ENCODE assay signal across 24 cellular contexts in the genomic region with DNA sequence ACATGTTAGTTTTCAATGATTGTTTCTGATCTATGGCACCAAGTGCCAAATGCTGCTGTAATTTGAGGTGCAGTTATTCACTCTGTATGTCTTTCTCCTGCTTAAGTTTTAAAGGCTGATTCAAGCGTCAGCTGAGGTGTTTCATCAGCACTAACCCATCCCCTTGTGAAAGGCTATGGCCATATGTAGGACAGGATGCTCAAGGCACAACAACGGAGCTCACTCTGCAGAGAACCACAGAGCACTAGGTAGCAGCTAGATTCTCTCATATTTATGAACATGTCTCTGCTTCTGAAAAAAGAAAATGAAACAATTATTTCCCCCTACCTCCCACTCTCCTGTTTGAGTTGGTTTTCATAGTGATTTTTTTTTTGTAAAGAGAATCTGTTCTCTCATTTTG.
DNase-seq lines count a peak whose midpoint lies in the region; TF ChIP-seq lines count a peak whose summit lies in the region.
"Had no signal": no experiment of that assay in that cellular context is flagged by ENCODE, and none has a peak within 500 bp of the region (broad histone marks: within the 10 kb centered on the region; RNA-seq: fewer than 3 reads in every experiment).

No MANE protein-coding gene starts in this region.

- H2AFZ ChIP-seq in SK-N-SH (ENCODE audit: low read depth) = 0 out of 2 replicates have a peak overlapping the region, but pooled peaks have one; percentile 25

- peak; percentile 19 for DNase-seq in DMS153 (lab: John Stamatoyannopoulos, UW)
- DNase-seq in DMS153 treated with DMSO at 0.1 percent for 48 hours (lab: John Stamatoyannopoulos, UW; ENCODE audit: unreplicated experiment) = no peak
- peak; percentile 14 to 69 for DNase-seq in NCI-H1930 (lab: John Stamatoyannopoulos, UW)
- DNase-seq in SK-N-SH = no peak
- DNase-seq in skeletal muscle cell (ENCODE audit: low read depth) = peak; percentile 6
- no peak for DNase-seq in RKO (ENCODE audit: low spot score)
- no peak for DNase-seq in activated CD4-positive, alpha-beta T cell treated with anti-CD3 and anti-CD28 coated beads, Interleukin-2, amount 10 ng/mL, durations not matched to agents 7 days and 5 days
- DNase-seq in ecto neural progenitor cell (ENCODE audit: low spot score) = no peak
- DNase-seq: ACHN; Caco-2; CD4-positive, alpha-beta T cell; GF-D8; H9; KG1; MV-4-11; NCI-H1105 treated with DMSO at 0.1 percent for 48 hours; NCI-H187 treated with DMSO at 0.1 percent for 48 hours; NCI-H2171 treated with DMSO at 0.1 percent for 48 hours; NCI-H446 treated with DMSO at 0.1 percent for 48 hours; T1000 had no signal

- TF ChIP-seq RAD21 in SK-N-SH (IDR thresholded peaks at IDR 0.05; ENCODE audit: low read length) = no peak

- POLR2A ChIA-PET in SK-N-SH (lab: Yijun Ruan, JAX) = interaction anchor here (0.5 kb wide), 1 partner anchor 565 kb away, joined by 3 read pairs; no protein-coding TSS in a partner anchor
- POLR2A ChIA-PET in activated CD4-positive, alpha-beta T cell treated with anti-CD3 and anti-CD28 coated beads, Interleukin-2, amount 10 ng/mL, durations not matched to agents 7 days and 5 days (lab: Charles Lee) = no interaction called here

- no peaks in the 10 kb centered on the region for H3K9me3 Mint-ChIP-seq in activated CD4-positive, alpha-beta T cell treated with anti-CD3 and anti-CD28 coated beads, Interleukin-2, amount 10 ng/mL, durations not matched to agents 7 days and 5 days
- H3K9me3 Mint-ChIP-seq: CD4-positive, alpha-beta T cell; T-helper 1 cell treated with Interleukin-12 subunit alpha and Interleukin-12 subunit beta and Interleukin-4 antibody, amounts not matched to agents 30 μg/mL and 1 μg/mL, for 36 hours had no signal

- no peak for TF ChIP-seq EP300 in SK-N-SH (IDR thresholded peaks at IDR 0.05; ENCODE audit: borderline replicate concordance in 1 of 2, low read depth in 1 of 2, low read length in 1 of 2)

- no peak overlapping the region for H3K27ac Mint-ChIP-seq in activated CD4-positive, alpha-beta T cell treated with anti-CD3 and anti-CD28 coated beads, Interleukin-2, amount 10 ng/mL, durations not matched to agents 7 days and 5 days
- H3K27ac Mint-ChIP-seq: CD4-positive, alpha-beta T cell; H9; T-helper 1 cell treated with Interleukin-12 subunit alpha and Interleukin-12 subunit beta and Interleukin-4 antibody, amounts not matched to agents 30 μg/mL and 1 μg/mL, for 36 hours had no signal

- H3K4me3 ChIP-seq in SK-N-SH (ENCODE audit: low read depth in 2 of 2, low read length in 1 of 2) = no peak overlapping the region
- no peak overlapping the region for H3K4me3 ChIP-seq in skeletal muscle cell (ENCODE audit: low read depth, low read length)
- H3K4me3 ChIP-seq: BLaER1, SJSA1 had no signal

- TF ChIP-seq CTCF in SK-N-SH (IDR thresholded peaks at IDR 0.05) = no peak

- no peak overlapping the region for H3K9ac ChIP-seq in SK-N-SH
- H3K9ac ChIP-seq: BLaER1 had no signal

- H4K20me1 ChIP-seq in SK-N-SH (ENCODE audit: insufficient read depth) = no peaks in the 10 kb centered on the region
- H4K20me1 ChIP-seq: BLaER1 had no signal

- 61% methylated on average over 2 of the region's 2 CpGs for WGBS in SK-N-SH (ENCODE audit: low lambda C conversion rate)

- no peaks in the 10 kb centered on the region for H3K9me2 ChIP-seq in SK-N-SH

- H3K27me3 ChIP-seq in SK-N-SH (ENCODE audit: insufficient read depth) = no peaks in the 10 kb centered on the region
- H3K27me3 ChIP-seq: BLaER1, SJSA1 had no signal

- H3K4me3 Mint-ChIP-seq in activated CD4-positive, alpha-beta T cell treated with anti-CD3 and anti-CD28 coated beads, Interleukin-2, amount 10 ng/mL, durations not matched to agents 7 days and 5 days = no peak overlapping the region
- H3K4me3 Mint-ChIP-seq: CD4-positive, alpha-beta T cell; H9; T-helper 1 cell treated with Interleukin-12 subunit alpha and Interleukin-12 subunit beta and Interleukin-4 antibody, amounts not matched to agents 30 μg/mL and 1 μg/mL, for 36 hours had no signal

- H3K36me3 Mint-ChIP-seq in activated CD4-positive, alpha-beta T cell treated with anti-CD3 and anti-CD28 coated beads, Interleukin-2, amount 10 ng/mL, durations not matched to agents 7 days and 5 days (ENCODE audit: low read depth) = no peaks in the 10 kb centered on the region

- H3K27ac ChIP-seq in SK-N-SH (ENCODE audit: low read depth in 2 of 2, low read length in 1 of 2) = no peak overlapping the region; a peak in 1 of 4 replicates
- H3K27ac ChIP-seq: 22Rv1, BLaER1, SJSA1 had no signal

- no peaks in the 10 kb centered on the region for H3K79me2 ChIP-seq in SK-N-SH (ENCODE audit: insufficient read depth)

- no peaks in the 10 kb centered on the region for H3K27me3 Mint-ChIP-seq in activated CD4-positive, alpha-beta T cell treated with anti-CD3 and anti-CD28 coated beads, Interleukin-2, amount 10 ng/mL, durations not matched to agents 7 days and 5 days
- H3K27me3 Mint-ChIP-seq: CD4-positive, alpha-beta T cell had no signal

- no peaks in the 10 kb centered on the region for H3K4me1 Mint-ChIP-seq in activated CD4-positive, alpha-beta T cell treated with anti-CD3 and anti-CD28 coated beads, Interleukin-2, amount 10 ng/mL, durations not matched to agents 7 days and 5 days
- H3K4me1 Mint-ChIP-seq: H9 had no signal

- peaks cover 0 to 7% of the 10 kb centered on the region in 2 experiments; a peak in 2 of 4 replicates for H3K4me1 ChIP-seq in SK-N-SH (ENCODE audit: control insufficient read depth in 1 of 2, insufficient read depth in 2 of 2, low read depth in 1 of 2, low read length in 1 of 2)
- H3K4me1 ChIP-seq: BLaER1, Caco-2, SJSA1 had no signal

- no peak overlapping the region for H3K4me2 ChIP-seq in SK-N-SH
- H3K4me2 ChIP-seq: BLaER1 had no signal

- H3K9me3 ChIP-seq in SK-N-SH = no peaks in the 10 kb centered on the region
- H3K9me3 ChIP-seq: BLaER1, Caco-2, SJSA1 had no signal

- no peaks in the 10 kb centered on the region for H3F3A ChIP-seq in SK-N-SH (replicated peaks; ENCODE audit: insufficient read depth)

- CTCF ChIA-PET in SK-N-SH (lab: Yijun Ruan, JAX) = no interaction called here
- CTCF ChIA-PET in activated CD4-positive, alpha-beta T cell treated with anti-CD3 and anti-CD28 coated beads, Interleukin-2, amount 10 ng/mL, durations not matched to agents 7 days and 5 days (lab: Charles Lee) = no interaction called here

- H3K36me3 ChIP-seq in SK-N-SH (replicated peaks in 1 of 2; ENCODE audit: control insufficient read depth in 1 of 2, insufficient read depth in 2 of 2, low read length in 1 of 2) = no peaks in the 10 kb centered on the region
- H3K36me3 ChIP-seq: BLaER1, SJSA1 had no signal

TF ChIP-seq in SK-N-SH, 30 proteins besides CTCF, POLR2A, EP300 and RAD21:
- TF ChIP-seq GABPA (IDR thresholded peaks at IDR 0.05; ENCODE audit: low read depth) = no peak
- TF ChIP-seq RCOR1 (IDR thresholded peaks at IDR 0.05; ENCODE audit: low read length) = no peak
- TF ChIP-seq FOSL2 (IDR thresholded peaks at IDR 0.05; ENCODE audit: borderline replicate concordance, low read depth) = no peak
- no peak for TF ChIP-seq JUND (IDR thresholded peaks at IDR 0.05)
- TF ChIP-seq TEAD4 (IDR thresholded peaks at IDR 0.05; ENCODE audit: borderline replicate concordance, insufficient read depth) = no peak
- TF ChIP-seq SIN3A (IDR thresholded peaks at IDR 0.05; ENCODE audit: borderline replicate concordance, low read depth, low read length) = no peak
- no peak for TF ChIP-seq YY1 (IDR thresholded peaks at IDR 0.05; ENCODE audit: low read depth)
- no peak for TF ChIP-seq MXI1 (IDR thresholded peaks at IDR 0.05; ENCODE audit: low read depth, low read length)
- TF ChIP-seq ELF1 (IDR thresholded peaks at IDR 0.05) = no peak

Comparison
In these comparisons a context has a peak if more than half of its experiments do, and no peak if none do; other contexts are left out.
1. DNase-seq: peak in DMS153 (single experiment), NCI-H1930 (2 of 2) and skeletal muscle cell (single experiment); none in DMS153 treated with DMSO at 0.1 percent for 48 hours (single experiment), SK-N-SH (single experiment), RKO (single experiment), activated CD4-positive, alpha-beta T cell treated with anti-CD3 and anti-CD28 coated beads, Interleukin-2, amount 10 ng/mL, durations not matched to agents 7 days and 5 days (single experiment) and ecto neural progenitor cell (single experiment).